Comparison of ENCODE assay signal across 10 cellular contexts in the genomic region with DNA sequence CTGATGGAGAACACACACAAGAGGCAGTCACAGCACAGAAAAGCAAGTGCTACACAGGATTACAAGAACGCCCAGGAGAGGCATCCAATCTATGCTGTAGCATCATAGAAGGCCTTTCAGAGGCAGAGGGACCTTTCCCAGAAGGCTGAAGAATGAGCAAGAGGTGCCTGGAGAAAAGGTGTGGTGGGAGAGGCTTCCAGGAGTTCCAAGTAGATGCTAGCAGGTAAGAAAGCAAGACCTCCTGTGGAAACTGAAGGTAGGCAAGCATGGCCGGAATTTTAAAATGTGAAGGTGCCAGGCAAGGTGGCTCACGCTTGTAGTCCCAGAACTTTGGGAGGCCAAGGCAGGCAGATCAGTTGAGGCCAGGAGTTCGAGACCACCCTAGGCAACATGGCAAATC. TPM values are rescaled to one million over a fixed set of nuclear protein-coding genes. Genes with fewer than 3 reads are reported as not detected.
A peak's percentile ranks its signal among the peaks of the same experiment; 100 is the strongest.
DNase-seq lines count a peak whose midpoint lies in the region; ATAC-seq, FAIRE-seq and TF ChIP-seq lines count a peak whose summit lies in the region.
"Had no signal": no experiment of that assay in that cellular context is flagged by ENCODE, and none has a peak within 500 bp of the region (broad histone marks: within the 10 kb centered on the region; RNA-seq: fewer than 3 reads in every experiment).

No MANE protein-coding gene starts in this region.

- POLR2A ChIA-PET in SK-N-SH (lab: Yijun Ruan, JAX) = no interaction called here
- POLR2A ChIA-PET in RWPE1 (lab: Yijun Ruan, JAX; ENCODE audit: low non-redundant PET) = no interaction called here

- H3K36me3 ChIP-seq in SK-N-SH (replicated peaks in 1 of 2; ENCODE audit: control insufficient read depth in 1 of 2, insufficient read depth in 2 of 2, low read length in 1 of 2) = peaks cover 0 to 5% of the 10 kb centered on the region in 2 experiments

- TF ChIP-seq EP300 in SK-N-SH (IDR thresholded peaks at IDR 0.05; ENCODE audit: borderline replicate concordance in 1 of 2, low read depth in 1 of 2, low read length in 1 of 2) = no peak

- no peak overlapping the region for H3K9ac ChIP-seq in SK-N-SH

- H3K79me2 ChIP-seq in SK-N-SH (ENCODE audit: insufficient read depth) = peaks cover 75% of the 10 kb centered on the region

- ATAC-seq in SK-N-SH treated with all-trans-retinoic acid at 6 μM for 48 hours = no peak
- ATAC-seq in stimulated activated effector memory CD8-positive, alpha-beta T cell treated with anti-CD3 and anti-CD28 coated beads, Interleukin-12 subunit alpha, Interleukin-12 subunit beta, amount 100 ng/mL, for 72 hours = no peak
- no peak for ATAC-seq in GM18873 (IDR thresholded peaks at IDR 0.05; ENCODE audit: low FRiP score, unreplicated experiment)

- 0 out of 4 replicates have a peak overlapping the region, but pooled peaks of 1 of the 2 experiments have one; percentile 98 for H3K4me3 ChIP-seq in SK-N-SH (ENCODE audit: low read depth in 2 of 2, low read length in 1 of 2)
- H3K4me3 ChIP-seq in fibroblast of villous mesenchyme (ENCODE audit: low read depth, low read length) = peak overlapping the region; percentile 92

- DNase-seq in SK-N-SH = no peak
- no peak for DNase-seq in RWPE1 (ENCODE audit: low spot score)
- DNase-seq in fibroblast of villous mesenchyme (ENCODE audit: low read depth) = no peak
- DNase-seq in stimulated activated effector memory CD8-positive, alpha-beta T cell treated with anti-CD3 and anti-CD28 coated beads, Interleukin-12 subunit alpha, Interleukin-12 subunit beta, amount 100 ng/mL, for 72 hours (ENCODE audit: low spot score in 2 of 2) = no peak
- DNase-seq in epidermal melanocyte (ENCODE audit: insufficient read length, low spot score) = no peak
- no peak for DNase-seq in H54 (ENCODE audit: insufficient read length, low spot score)
- DNase-seq: NCI-H1694 treated with DMSO at 0.1 percent for 48 hours had no signal

- FAIRE-seq in H54 (lab: Jason Lieb, UNC) = no peak

- peaks cover 46% of the 10 kb centered on the region for H4K20me1 ChIP-seq in SK-N-SH (ENCODE audit: insufficient read depth)

- TF ChIP-seq POLR2A in H54 (IDR thresholded peaks at IDR 0.05; ENCODE audit: low read depth, low read length) = no peak

- peaks cover 7% of the 10 kb centered on the region for H3K36me3 Mint-ChIP-seq in stimulated activated effector memory CD8-positive, alpha-beta T cell treated with anti-CD3 and anti-CD28 coated beads, Interleukin-12 subunit alpha, Interleukin-12 subunit beta, amount 100 ng/mL, for 72 hours

- peak overlapping the region; percentile 82 for H3K27ac Mint-ChIP-seq in stimulated activated effector memory CD8-positive, alpha-beta T cell treated with anti-CD3 and anti-CD28 coated beads, Interleukin-12 subunit alpha, Interleukin-12 subunit beta, amount 100 ng/mL, for 72 hours

- CTCF ChIA-PET in SK-N-SH (lab: Yijun Ruan, JAX) = no interaction called here
- CTCF ChIA-PET in RWPE1 (lab: Yijun Ruan, JAX) = no interaction called here

- H2AFZ ChIP-seq in SK-N-SH (ENCODE audit: low read depth) = no peak overlapping the region

- H3K4me3 Mint-ChIP-seq in stimulated activated effector memory CD8-positive, alpha-beta T cell treated with anti-CD3 and anti-CD28 coated beads, Interleukin-12 subunit alpha, Interleukin-12 subunit beta, amount 100 ng/mL, for 72 hours = peak overlapping the region; percentile 90

- no peaks in the 10 kb centered on the region for H3K27me3 ChIP-seq in SK-N-SH (ENCODE audit: insufficient read depth)

- H3K9me3 ChIP-seq in SK-N-SH = no peaks in the 10 kb centered on the region

- no peaks in the 10 kb centered on the region for H3K9me3 Mint-ChIP-seq in stimulated activated effector memory CD8-positive, alpha-beta T cell treated with anti-CD3 and anti-CD28 coated beads, Interleukin-12 subunit alpha, Interleukin-12 subunit beta, amount 100 ng/mL, for 72 hours

- H3K9me2 ChIP-seq in SK-N-SH = no peaks in the 10 kb centered on the region

- WGBS in SK-N-SH (ENCODE audit: low lambda C conversion rate) = 96% methylated on average over 4 of the region's 4 CpGs

- TF ChIP-seq RAD21 in SK-N-SH (IDR thresholded peaks at IDR 0.05; ENCODE audit: low read length) = no peak

- H3K4me2 ChIP-seq in SK-N-SH = peak overlapping the region; percentile 78

- peaks cover 8 to 41% of the 10 kb centered on the region in 2 experiments for H3K4me1 ChIP-seq in SK-N-SH (ENCODE audit: control insufficient read depth in 1 of 2, insufficient read depth in 2 of 2, low read depth in 1 of 2, low read length in 1 of 2)

- peaks cover 9% of the 10 kb centered on the region for H3F3A ChIP-seq in SK-N-SH (replicated peaks; ENCODE audit: insufficient read depth)

- peak overlapping the region in 1 of 2 experiments; percentile 46; a peak in 1 of 4 replicates for H3K27ac ChIP-seq in SK-N-SH (ENCODE audit: low read depth in 2 of 2, low read length in 1 of 2)
- peak overlapping the region; percentile 81 for H3K27ac ChIP-seq in RWPE1
- H3K27ac ChIP-seq: 22Rv1 had no signal

- TF ChIP-seq CTCF in SK-N-SH (IDR thresholded peaks at IDR 0.05) = no peak
- no peak for TF ChIP-seq CTCF in RWPE1 (conservative IDR thresholded peaks at IDR 0.05; ENCODE audit: low read depth)
- TF ChIP-seq CTCF in fibroblast of villous mesenchyme (IDR thresholded peaks at IDR 0.05; ENCODE audit: insufficient read depth, low read depth, low read length) = no peak

- peaks cover 75% of the 10 kb centered on the region for H3K4me1 Mint-ChIP-seq in stimulated activated effector memory CD8-positive, alpha-beta T cell treated with anti-CD3 and anti-CD28 coated beads, Interleukin-12 subunit alpha, Interleukin-12 subunit beta, amount 100 ng/mL, for 72 hours

TF ChIP-seq in SK-N-SH, 30 proteins besides CTCF, POLR2A, EP300 and RAD21 (continues in another document):
- TF ChIP-seq POLR2AphosphoS5 (IDR thresholded peaks at IDR 0.05; ENCODE audit: low read depth, low read length) = no peak
- TF ChIP-seq RFX5 (IDR thresholded peaks at IDR 0.05; ENCODE audit: low read length) = no peak
- TF ChIP-seq, protein P1, sequence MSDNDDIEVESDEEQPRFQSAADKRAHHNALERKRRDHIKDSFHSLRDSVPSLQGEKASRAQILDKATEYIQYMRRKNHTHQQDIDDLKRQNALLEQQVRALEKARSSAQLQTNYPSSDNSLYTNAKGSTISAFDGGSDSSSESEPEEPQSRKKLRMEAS (IDR thresholded peaks at IDR 0.05; ENCODE audit: low read depth) = no peak
- TF ChIP-seq GABPA (IDR thresholded peaks at IDR 0.05; ENCODE audit: low read depth) = no peak
- TF ChIP-seq, protein P2, sequence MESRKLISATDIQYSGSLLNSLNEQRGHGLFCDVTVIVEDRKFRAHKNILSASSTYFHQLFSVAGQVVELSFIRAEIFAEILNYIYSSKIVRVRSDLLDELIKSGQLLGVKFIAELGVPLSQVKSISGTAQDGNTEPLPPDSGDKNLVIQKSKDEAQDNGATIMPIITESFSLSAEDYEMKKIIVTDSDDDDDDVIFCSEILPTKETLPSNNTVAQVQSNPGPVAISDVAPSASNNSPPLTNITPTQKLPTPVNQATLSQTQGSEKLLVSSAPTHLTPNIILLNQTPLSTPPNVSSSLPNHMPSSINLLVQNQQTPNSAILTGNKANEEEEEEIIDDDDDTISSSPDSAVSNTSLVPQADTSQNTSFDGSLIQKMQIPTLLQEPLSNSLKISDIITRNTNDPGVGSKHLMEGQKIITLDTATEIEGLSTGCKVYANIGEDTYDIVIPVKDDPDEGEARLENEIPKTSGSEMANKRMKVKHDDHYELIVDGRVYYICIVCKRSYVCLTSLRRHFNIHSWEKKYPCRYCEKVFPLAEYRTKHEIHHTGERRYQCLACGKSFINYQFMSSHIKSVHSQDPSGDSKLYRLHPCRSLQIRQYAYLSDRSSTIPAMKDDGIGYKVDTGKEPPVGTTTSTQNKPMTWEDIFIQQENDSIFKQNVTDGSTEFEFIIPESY (IDR thresholded peaks at IDR 0.05; ENCODE audit: borderline replicate concordance, low read depth) = no peak

TF ChIP-seq in SK-N-SH treated with all-trans-retinoic acid at 6 μM for 48 hours, 23 proteins besides CTCF, POLR2A, EP300 and RAD21:
- TF ChIP-seq, protein P3, sequence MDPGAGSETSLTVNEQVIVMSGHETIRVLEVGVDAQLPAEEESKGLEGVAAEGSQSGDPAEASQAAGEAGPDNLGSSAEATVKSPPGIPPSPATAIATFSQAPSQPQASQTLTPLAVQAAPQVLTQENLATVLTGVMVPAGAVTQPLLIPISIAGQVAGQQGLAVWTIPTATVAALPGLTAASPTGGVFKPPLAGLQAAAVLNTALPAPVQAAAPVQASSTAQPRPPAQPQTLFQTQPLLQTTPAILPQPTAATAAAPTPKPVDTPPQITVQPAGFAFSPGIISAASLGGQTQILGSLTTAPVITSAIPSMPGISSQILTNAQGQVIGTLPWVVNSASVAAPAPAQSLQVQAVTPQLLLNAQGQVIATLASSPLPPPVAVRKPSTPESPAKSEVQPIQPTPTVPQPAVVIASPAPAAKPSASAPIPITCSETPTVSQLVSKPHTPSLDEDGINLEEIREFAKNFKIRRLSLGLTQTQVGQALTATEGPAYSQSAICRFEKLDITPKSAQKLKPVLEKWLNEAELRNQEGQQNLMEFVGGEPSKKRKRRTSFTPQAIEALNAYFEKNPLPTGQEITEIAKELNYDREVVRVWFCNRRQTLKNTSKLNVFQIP (CRISPR knock-in tag; IDR thresholded peaks at IDR 0.05; ENCODE audit: borderline replicate concordance, low read depth) = no peak
- TF ChIP-seq GLIS3 (CRISPR knock-in tag; IDR thresholded peaks at IDR 0.05) (no peak), ESRRG (CRISPR knock-in tag; IDR thresholded peaks at IDR 0.05) (no peak)

RNA-seq across cellular contexts. Expression of a gene that starts 2.1 kb away (rescaled TPM):
- polyA plus RNA-seq in SK-N-SH (2012; rRNA removed) = 24.0 and 33.4 TPM in 2 replicates
- 29.4 and 31.9 TPM in 2 replicates for polyA plus RNA-seq in SK-N-SH (2012; cell fraction: cytosol; rRNA removed)
- polyA plus RNA-seq in SK-N-SH (2012; cell fraction: nucleus; rRNA removed) = 55.1 and 63.8 TPM in 2 replicates
- 32.5 and 36.7 TPM in 2 replicates for total RNA-seq in fibroblast of villous mesenchyme
